Comparison of ENCODE assay signal across 8 cellular contexts in genomic region chr10:28533315-28533564, GRCh38. TPM values are rescaled to one million over a fixed set of nuclear protein-coding genes. Genes with fewer than 3 reads are reported as not detected.
DNase-seq lines count a peak whose midpoint lies in the region; ATAC-seq and TF ChIP-seq lines count a peak whose summit lies in the region.

No MANE protein-coding gene starts in this region.

- peak overlapping the region; percentile 95 for H3K4me3 Mint-ChIP-seq in activated CD4-positive, alpha-beta T cell treated with anti-CD3 and anti-CD28 coated beads for 36 hours

- peaks cover 60% of the 10 kb centered on the region for H3K36me3 Mint-ChIP-seq in activated CD4-positive, alpha-beta T cell treated with anti-CD3 and anti-CD28 coated beads for 36 hours (ENCODE audit: low read depth)

- no peaks in the 10 kb centered on the region for H3K9me3 Mint-ChIP-seq in activated CD4-positive, alpha-beta T cell treated with anti-CD3 and anti-CD28 coated beads for 36 hours (ENCODE audit: low read depth)

- peak overlapping the region; percentile 100 for H3K27ac Mint-ChIP-seq in activated CD4-positive, alpha-beta T cell treated with anti-CD3 and anti-CD28 coated beads for 36 hours

- peaks cover 10% of the 10 kb centered on the region for H3K4me1 ChIP-seq in mesodermal cell (ENCODE audit: control insufficient read depth, insufficient read depth, low read length, poor library complexity, severe bottlenecking)

- in situ Hi-C loops in astrocyte of the spinal cord (cut with HindIII; ENCODE audit: low sequenced_read_pairs) (no loop called here), GM13976 (cut with MboI; ENCODE audit: low sequenced_read_pairs, unreplicated experiment) (no loop called here)

- H3K27me3 Mint-ChIP-seq in activated CD4-positive, alpha-beta T cell treated with anti-CD3 and anti-CD28 coated beads for 36 hours, result no peaks in the 10 kb centered on the region

- peak overlapping the region; percentile 79 for H3K4me3 ChIP-seq in astrocyte of the spinal cord (ENCODE audit: low read depth, low read length)
- H3K4me3 ChIP-seq in mesodermal cell (ENCODE audit: extremely low read depth, insufficient read depth, low read length, poor library complexity, severe bottlenecking), result peak overlapping the region; percentile 79

- peak overlapping the region; percentile 99 for H3K27ac ChIP-seq in mesodermal cell (ENCODE audit: low read depth, low read length, severe bottlenecking)

- ATAC-seq in activated CD4-positive, alpha-beta T cell treated with anti-CD3 and anti-CD28 coated beads for 36 hours, result no peak
- ATAC-seq in HG03196 (IDR thresholded peaks at IDR 0.05; ENCODE audit: unreplicated experiment), result peak; percentile 1

- H3K4me1 Mint-ChIP-seq in activated CD4-positive, alpha-beta T cell treated with anti-CD3 and anti-CD28 coated beads for 36 hours, result peaks cover 58% of the 10 kb centered on the region

- no peak for TF ChIP-seq CTCF in astrocyte of the spinal cord (IDR thresholded peaks at IDR 0.05; ENCODE audit: low read depth, low read length)
- TF ChIP-seq CTCF in GM13976 (IDR thresholded peaks at IDR 0.05; ENCODE audit: borderline replicate concordance, control extremely low read depth, extremely low read depth, insufficient read depth, missing control alignments), result no peak

- intact Hi-C loops in activated CD4-positive, alpha-beta T cell treated with anti-CD3 and anti-CD28 coated beads for 36 hours (cut with DNase I, micrococcal nuclease), result loop anchor here (1.0 to 10.0 kb wide), 11 partner anchors 39 to 1902 kb away; partner anchors contain the start of genes ACBD5 (in 1 of the 2), BAMBI (in 1 of the 2), MAP3K8 (in 1 of the 2) and MASTL (in 1 of the 2)

- 0 to 2% methylated on average over 7 to 14 of the region's 37 CpGs for WGBS in mesodermal cell (ENCODE audit: insufficient coverage in 2 of 2), 2 experiments

- H3K36me3 ChIP-seq in mesodermal cell (ENCODE audit: control insufficient read depth, insufficient read depth, low read length), result peaks cover 42% of the 10 kb centered on the region

- DNase-seq in activated CD4-positive, alpha-beta T cell treated with anti-CD3 and anti-CD28 coated beads for 36 hours, result no peak
- no peak for DNase-seq in activated CD4-positive, alpha-beta T cell treated with anti-CD3 and anti-CD28 coated beads, Interleukin-2, amount 50 U/mL, for 48 hours
- DNase-seq in astrocyte of the spinal cord (ENCODE audit: low read depth, low spot score) (no peak), GM13976 (ENCODE audit: low spot score) (no peak), UCSD-AML1 (lab: John Stamatoyannopoulos, UW; ENCODE audit: unreplicated experiment) (no peak)
- DNase-seq in activated effector memory CD4-positive, alpha-beta T cell treated with Interleukin-2 at 50 U/mL for 16 hours, result no peak

- POLR2A ChIA-PET in activated CD4-positive, alpha-beta T cell treated with anti-CD3 and anti-CD28 coated beads for 36 hours (lab: Charles Lee), result no interaction called here

- H3K9me3 ChIP-seq in mesodermal cell (ENCODE audit: control insufficient read depth, low read length), result no peaks in the 10 kb centered on the region

- CTCF ChIA-PET in activated CD4-positive, alpha-beta T cell treated with anti-CD3 and anti-CD28 coated beads for 36 hours (lab: Charles Lee), result no interaction called here

RNA-seq across cellular contexts. Expression of gene WAC, which starts 0.3 kb away (rescaled TPM):
- total RNA-seq in activated CD4-positive, alpha-beta T cell treated with anti-CD3 and anti-CD28 coated beads for 36 hours, result 100 to 1,000 TPM; 103 to 136 TPM
- polyA plus RNA-seq in mesodermal cell (2013, experiment 1 of 2), result 143 TPM
- polyA plus RNA-seq in mesodermal cell (2013, experiment 2 of 2), result 138 TPM
